Comparison of ENCODE assay signal across 8 cellular contexts in genomic region chr9:95507456-95508241, GRCh38. TPM values are rescaled to one million over a fixed set of nuclear protein-coding genes. Genes with fewer than 3 reads are reported as not detected.
DNase-seq lines count a peak whose midpoint lies in the region; ATAC-seq and TF ChIP-seq lines count a peak whose summit lies in the region.

No MANE protein-coding gene starts in this region.

- TF ChIP-seq EP300 in suprapubic skin (IDR thresholded peaks at IDR 0.05) = no peak

- H3K4me1 Mint-ChIP-seq in activated CD4-positive, alpha-beta T cell treated with anti-CD3 and anti-CD28 coated beads, Interleukin-2, amount 10 ng/mL, durations not matched to agents 7 days and 5 days = peaks cover 42% of the 10 kb centered on the region
- H3K4me1 Mint-ChIP-seq in memory B cell = peaks cover 25% of the 10 kb centered on the region

- peak overlapping the region; percentile 95 for H3K4me3 Mint-ChIP-seq in activated CD4-positive, alpha-beta T cell treated with anti-CD3 and anti-CD28 coated beads, Interleukin-2, amount 10 ng/mL, durations not matched to agents 7 days and 5 days
- peak overlapping the region; percentile 97 for H3K4me3 Mint-ChIP-seq in memory B cell

- peak overlapping the region; percentile 78 for H3K27ac Mint-ChIP-seq in activated CD4-positive, alpha-beta T cell treated with anti-CD3 and anti-CD28 coated beads, Interleukin-2, amount 10 ng/mL, durations not matched to agents 7 days and 5 days
- peak overlapping the region; percentile 48 for H3K27ac Mint-ChIP-seq in memory B cell

- peaks cover 2% of the 10 kb centered on the region for H3K36me3 ChIP-seq in ectodermal cell (ENCODE audit: control insufficient read depth, insufficient read depth, low read length)
- no peaks in the 10 kb centered on the region for H3K36me3 ChIP-seq in suprapubic skin

- CTCF ChIA-PET in activated CD4-positive, alpha-beta T cell treated with anti-CD3 and anti-CD28 coated beads, Interleukin-2, amount 10 ng/mL, durations not matched to agents 7 days and 5 days (lab: Charles Lee) = interaction anchor here (1.3 kb wide), 1 partner anchor 13 kb away, joined by 4 read pairs; no protein-coding TSS in a partner anchor

- H3K9me3 ChIP-seq in ectodermal cell (ENCODE audit: control insufficient read depth, low read length) (no peaks in the 10 kb centered on the region), suprapubic skin (no peaks in the 10 kb centered on the region)

- DNase-seq in NCI-H146 (lab: John Stamatoyannopoulos, UW) (peak; percentile 41), memory B cell (ENCODE audit: low spot score in 2 of 2) (peak in 1 of 2 donors; percentile 43), suprapubic skin (ENCODE audit: low spot score in 2 of 2) (peak; percentile 72 to 85), ureter (ENCODE audit: low spot score) (no peak)
- DNase-seq in activated CD4-positive, alpha-beta T cell treated with anti-CD3 and anti-CD28 coated beads, Interleukin-2, amount 10 ng/mL, durations not matched to agents 7 days and 5 days = peak; percentile 56

- H3K9me3 Mint-ChIP-seq in activated CD4-positive, alpha-beta T cell treated with anti-CD3 and anti-CD28 coated beads, Interleukin-2, amount 10 ng/mL, durations not matched to agents 7 days and 5 days = no peaks in the 10 kb centered on the region
- H3K9me3 Mint-ChIP-seq in memory B cell = no peaks in the 10 kb centered on the region

- H3K4me3 ChIP-seq in GM08714 (ENCODE audit: low read length) (peak overlapping the region; percentile 75), ectodermal cell (ENCODE audit: insufficient read depth, low read depth, low read length) (peak overlapping the region; percentile 76), suprapubic skin (peak overlapping the region; percentile 91)

- H3K27me3 ChIP-seq in ectodermal cell (ENCODE audit: control insufficient read depth, insufficient read depth, low read length, poor library complexity, severe bottlenecking) = peaks cover 16% of the 10 kb centered on the region
- H3K27me3 ChIP-seq in suprapubic skin = no peaks in the 10 kb centered on the region

- peaks cover 67% of the 10 kb centered on the region for H3K27me3 Mint-ChIP-seq in activated CD4-positive, alpha-beta T cell treated with anti-CD3 and anti-CD28 coated beads, Interleukin-2, amount 10 ng/mL, durations not matched to agents 7 days and 5 days
- H3K27me3 Mint-ChIP-seq in memory B cell = peaks cover 27% of the 10 kb centered on the region

- WGBS in ectodermal cell, 2 experiments = 0 to 1% methylated on average over 35 to 37 of the region's 37 CpGs
- WGBS in suprapubic skin = under 1% methylated on average over 37 of the region's 37 CpGs

- H3K4me1 ChIP-seq in ectodermal cell (ENCODE audit: control insufficient read depth, insufficient read depth, low read length) = peaks cover 3% of the 10 kb centered on the region
- H3K4me1 ChIP-seq in suprapubic skin = peaks cover 41% of the 10 kb centered on the region

- no peak for TF ChIP-seq CTCF in suprapubic skin (IDR thresholded peaks at IDR 0.05)

- ATAC-seq in memory B cell (ENCODE audit: low read depth) (no peak), HG03039 (IDR thresholded peaks at IDR 0.05; ENCODE audit: unreplicated experiment) (no peak)

- H3K27ac ChIP-seq in ectodermal cell (ENCODE audit: insufficient read depth, low read depth, low read length, poor library complexity, severe bottlenecking) (peak overlapping the region; percentile 53), suprapubic skin (peak overlapping the region; percentile 95)

- peaks cover 4% of the 10 kb centered on the region for H3K36me3 Mint-ChIP-seq in activated CD4-positive, alpha-beta T cell treated with anti-CD3 and anti-CD28 coated beads, Interleukin-2, amount 10 ng/mL, durations not matched to agents 7 days and 5 days (ENCODE audit: low read depth)
- H3K36me3 Mint-ChIP-seq in memory B cell = peaks cover 4% of the 10 kb centered on the region

- POLR2A ChIA-PET in activated CD4-positive, alpha-beta T cell treated with anti-CD3 and anti-CD28 coated beads, Interleukin-2, amount 10 ng/mL, durations not matched to agents 7 days and 5 days (lab: Charles Lee) = no interaction called here

- TF ChIP-seq POLR2A in suprapubic skin (IDR thresholded peaks at IDR 0.05) = no peak

RNA-seq across cellular contexts. Expression of gene PTCH1, which starts 9.1 kb away (rescaled TPM):
- total RNA-seq in activated CD4-positive, alpha-beta T cell treated with anti-CD3 and anti-CD28 coated beads, Interleukin-2, amount 10 ng/mL, durations not matched to agents 7 days and 5 days = 1 to 10 TPM; 7.1 to 8.9 TPM
- 31.0 TPM for polyA plus RNA-seq in ectodermal cell (2013, experiment 1 of 4)
- polyA plus RNA-seq in ectodermal cell (2013, experiment 2 of 4) = 26.1 TPM
- polyA plus RNA-seq in ectodermal cell (2013, experiment 3 of 4) = 27.9 TPM
- polyA plus RNA-seq in ectodermal cell (2013, experiment 4 of 4) = 24.2 TPM
- 10 to 100 TPM in 3 of 4 donors, 1 to 10 TPM in 1; 9.9 to 59.0 (median 27.9) TPM for total RNA-seq in suprapubic skin
- total RNA-seq in ureter = 81.0 TPM
